8 cellular contexts compared by ENCODE assay signal in the genomic region with DNA sequence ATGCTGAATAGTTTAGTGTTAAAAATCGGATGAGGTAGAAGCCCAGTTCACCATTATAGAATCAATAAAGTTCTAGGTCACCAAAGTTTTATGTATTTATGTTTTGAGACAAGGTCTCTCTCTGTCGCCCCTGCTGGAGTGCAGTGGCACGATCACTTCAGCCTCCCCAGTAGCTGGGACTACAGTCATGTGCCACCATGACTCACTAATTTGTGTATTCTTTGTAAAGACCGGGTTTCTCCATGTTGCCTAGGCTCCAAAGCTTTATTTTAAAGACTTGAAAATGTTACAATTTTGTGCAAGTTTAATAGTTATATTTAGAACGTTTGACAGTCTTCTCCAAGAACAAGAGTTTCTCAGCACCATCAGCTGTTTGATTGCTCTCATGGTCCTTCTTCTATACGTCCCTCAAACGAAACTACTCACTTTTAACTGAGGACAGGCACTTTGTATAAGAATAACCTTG. TPM values are rescaled to one million over a fixed set of nuclear protein-coding genes. Genes with fewer than 3 reads are reported as not detected.
DNase-seq lines count a peak whose midpoint lies in the region; ATAC-seq and TF ChIP-seq lines count a peak whose summit lies in the region.

No MANE protein-coding gene starts in this region.

- TF ChIP-seq CTCF in RWPE2 (IDR thresholded peaks at IDR 0.05; ENCODE audit: poor library complexity, severe bottlenecking) (peak; percentile 76), suprapubic skin (IDR thresholded peaks at IDR 0.05) (peak; percentile 24 to 70)

- H3K36me3 ChIP-seq in RWPE2 (ENCODE audit: low read depth), result peaks cover 95% of the 10 kb centered on the region
- H3K36me3 ChIP-seq in suprapubic skin, result peaks cover 56% of the 10 kb centered on the region

- no peak for TF ChIP-seq EP300 in suprapubic skin (IDR thresholded peaks at IDR 0.05)

- H3K27me3 ChIP-seq in RWPE2 (ENCODE audit: insufficient read depth, poor library complexity, severe bottlenecking), result no peaks in the 10 kb centered on the region
- H3K27me3 ChIP-seq in suprapubic skin, result no peaks in the 10 kb centered on the region

- DNase-seq in AG08396 (ENCODE audit: low spot score) (peak; percentile 46), RWPE2 (ENCODE audit: low spot score) (no peak), astrocyte of the hippocampus (ENCODE audit: low read depth, low spot score) (peak; percentile 85), left kidney (ENCODE audit: low read depth, low spot score) (peak; percentile 45), suprapubic skin (ENCODE audit: low spot score in 2 of 2) (no peak), cerebellum (ENCODE audit: low spot score) (no peak)

- no peak for TF ChIP-seq POLR2A in suprapubic skin (IDR thresholded peaks at IDR 0.05)

- ATAC-seq in GM18502 (IDR thresholded peaks at IDR 0.05; ENCODE audit: poor library complexity, unreplicated experiment) (peak; percentile 47), RWPE2 (ENCODE audit: low read depth) (peak; percentile 92), HG03139 (IDR thresholded peaks at IDR 0.05; ENCODE audit: unreplicated experiment) (no peak)

- H3K4me1 ChIP-seq in RWPE2 (ENCODE audit: insufficient read depth, poor library complexity, severe bottlenecking) (peaks cover 9% of the 10 kb centered on the region), suprapubic skin (peaks cover 5% of the 10 kb centered on the region)

- WGBS in suprapubic skin, result 40% methylated on average over 7 of the region's 7 CpGs

- H3K27ac ChIP-seq in RWPE2 (ENCODE audit: poor library complexity, severe bottlenecking), result no peak overlapping the region
- H3K27ac ChIP-seq in suprapubic skin, result no peak overlapping the region

- no peaks in the 10 kb centered on the region for H3K9me3 ChIP-seq in RWPE2 (ENCODE audit: severe bottlenecking)
- no peaks in the 10 kb centered on the region for H3K9me3 ChIP-seq in suprapubic skin

- H3K4me3 ChIP-seq in RWPE2 (ENCODE audit: severe bottlenecking) (no peak overlapping the region), suprapubic skin (no peak overlapping the region)

RNA-seq across cellular contexts. Expression of a gene that starts 32.1 kb away (rescaled TPM):
- total RNA-seq in suprapubic skin, result 100 to 1,000 TPM in 3 of 4 donors, 10 to 100 TPM in 1; 85.2 to 145 (median 120) TPM
- total RNA-seq in cerebellum, result 12.2 TPM

RNA-seq across cellular contexts. Expression of a gene that starts 39.2 kb away (rescaled TPM):
- total RNA-seq in suprapubic skin (100 to 1,000 TPM in 1 of 4 donors, 10 to 100 TPM in 3; 36.2 to 117 (median 44.2) TPM), cerebellum (39.9 TPM)

Comparison
In these comparisons a context has a peak if more than half of its experiments do, and no peak if none do; other contexts are left out.
1. DNase-seq: peak in AG08396 (single experiment), astrocyte of the hippocampus (single experiment) and left kidney (single experiment); none in RWPE2 (single experiment), suprapubic skin (0 of 2) and cerebellum (single experiment).